Comparison of ENCODE assay signal across 8 cellular contexts in genomic region chr2:219570924-219571310, GRCh38. TPM values are rescaled to one million over a fixed set of nuclear protein-coding genes. Genes with fewer than 3 reads are reported as not detected.
A peak's percentile ranks its signal among the peaks of the same experiment; 100 is the strongest.
DNase-seq lines count a peak whose midpoint lies in the region; ATAC-seq and TF ChIP-seq lines count a peak whose summit lies in the region.

No MANE protein-coding gene starts in this region.

- no peaks in the 10 kb centered on the region for H3K36me3 Mint-ChIP-seq in CD4-positive, alpha-beta T cell (ENCODE audit: low read depth)

- H3K36me3 ChIP-seq in RWPE2 (ENCODE audit: low read depth), result no peaks in the 10 kb centered on the region
- H3K36me3 ChIP-seq in osteoblast (ENCODE audit: insufficient read depth, low read length), result peaks cover 10% of the 10 kb centered on the region

- peaks cover 13% of the 10 kb centered on the region for H3K4me1 ChIP-seq in RWPE2 (ENCODE audit: insufficient read depth, poor library complexity, severe bottlenecking)
- no peaks in the 10 kb centered on the region for H3K4me1 ChIP-seq in osteoblast (ENCODE audit: insufficient read depth, low read length)

- H3K79me2 ChIP-seq in osteoblast (ENCODE audit: insufficient read depth, low read length), result peaks cover 4% of the 10 kb centered on the region

- no peaks in the 10 kb centered on the region for H3K4me1 Mint-ChIP-seq in CD4-positive, alpha-beta T cell (ENCODE audit: low read depth)

- ATAC-seq in CD4-positive, alpha-beta T cell (ENCODE audit: poor library complexity), result peak; percentile 24
- ATAC-seq in RWPE2 (ENCODE audit: low read depth) (peak; percentile 5; the same call in 2 of the 3 replicates), HG03521 (IDR thresholded peaks at IDR 0.05; ENCODE audit: unreplicated experiment) (no peak), HG02798 (IDR thresholded peaks at IDR 0.05; ENCODE audit: poor library complexity, unreplicated experiment) (no peak), HG02970 (IDR thresholded peaks at IDR 0.05; ENCODE audit: low FRiP score, unreplicated experiment) (no peak)

- peaks cover 10% of the 10 kb centered on the region for H4K20me1 ChIP-seq in osteoblast (ENCODE audit: insufficient read depth, low read length)

- H3K27ac Mint-ChIP-seq in CD4-positive, alpha-beta T cell, result no peak overlapping the region

- H3K27me3 ChIP-seq in CD4-positive, alpha-beta T cell (ENCODE audit: control insufficient read depth, insufficient read depth, low read length), result peaks cover 48% of the 10 kb centered on the region
- H3K27me3 ChIP-seq in RWPE2 (ENCODE audit: insufficient read depth, poor library complexity, severe bottlenecking) (no peaks in the 10 kb centered on the region), osteoblast (ENCODE audit: insufficient read depth, low read length) (peaks cover 8% of the 10 kb centered on the region)

- no peak overlapping the region for H3K4me3 Mint-ChIP-seq in CD4-positive, alpha-beta T cell

- TF ChIP-seq CTCF in CD4-positive, alpha-beta T cell (IDR thresholded peaks at IDR 0.05), result no peak
- TF ChIP-seq CTCF in RWPE2 (IDR thresholded peaks at IDR 0.05; ENCODE audit: poor library complexity, severe bottlenecking) (no peak), fibroblast of the aortic adventitia (IDR thresholded peaks at IDR 0.05; ENCODE audit: insufficient read depth, low read length) (no peak), osteoblast (IDR thresholded peaks at IDR 0.05; ENCODE audit: extremely low read depth, low read depth, low read length) (no peak)

- H3K9me3 Mint-ChIP-seq in CD4-positive, alpha-beta T cell, result no peaks in the 10 kb centered on the region

- DNase-seq in CD4-positive, alpha-beta T cell, result no peak
- DNase-seq in RWPE2 (ENCODE audit: low spot score) (no peak), fibroblast of the aortic adventitia (ENCODE audit: low read depth) (no peak), osteoblast (ENCODE audit: insufficient read length, low spot score, missing footprints) (peak; percentile 96), NCI-H187 treated with DMSO at 0.1 percent for 48 hours (lab: John Stamatoyannopoulos, UW) (no peak)

- CTCF ChIA-PET in CD4-positive, alpha-beta T cell (lab: Charles Lee), result interaction anchor here (1.5 kb wide), 1 partner anchor 11 kb away, joined by 6 read pairs; no protein-coding TSS in a partner anchor

- POLR2A ChIA-PET in CD4-positive, alpha-beta T cell (lab: Charles Lee), result interaction anchor here (0.9 to 1.0 kb wide), 2 partner anchors 26 to 27 kb away, joined by 3 to 4 read pairs; partner anchors contain the start of genes CHPF, STK11IP and TMEM198

- peak overlapping the region; percentile 83 for H3K4me3 ChIP-seq in RWPE2 (ENCODE audit: severe bottlenecking)
- peak overlapping the region; percentile 74 for H3K4me3 ChIP-seq in fibroblast of the aortic adventitia (ENCODE audit: low read depth, low read length)
- H3K4me3 ChIP-seq in osteoblast (ENCODE audit: insufficient read depth, low read length), result peak overlapping the region; percentile 78

- no peaks in the 10 kb centered on the region for H3K9me3 ChIP-seq in CD4-positive, alpha-beta T cell (ENCODE audit: control insufficient read depth, low read length)
- H3K9me3 ChIP-seq in RWPE2 (ENCODE audit: severe bottlenecking) (no peaks in the 10 kb centered on the region), osteoblast (ENCODE audit: low read depth, low read length) (no peaks in the 10 kb centered on the region)

- H2AFZ ChIP-seq in osteoblast (ENCODE audit: low read length), result peak overlapping the region; percentile 41

- intact Hi-C loops in CD4-positive, alpha-beta T cell (cut with DNase I, micrococcal nuclease), result no loop called here

- peak overlapping the region; percentile 81 for H3K4me2 ChIP-seq in osteoblast (ENCODE audit: insufficient read depth, low read length)

- H3K27me3 Mint-ChIP-seq in CD4-positive, alpha-beta T cell, result peaks cover 50% of the 10 kb centered on the region

- H3K27ac ChIP-seq in CD4-positive, alpha-beta T cell (ENCODE audit: low read depth, low read length), result no peak overlapping the region
- H3K27ac ChIP-seq in RWPE2 (ENCODE audit: poor library complexity, severe bottlenecking), result peak overlapping the region; percentile 64
- H3K27ac ChIP-seq in osteoblast (ENCODE audit: low read depth, low read length), result no peak overlapping the region

RNA-seq across cellular contexts. Expression of gene OBSL1, which starts 0.4 kb away (rescaled TPM):
- under 1 TPM; 0.31 to 0.49 TPM for total RNA-seq in CD4-positive, alpha-beta T cell
- total RNA-seq in fibroblast of the aortic adventitia (ENCODE audit: low replicate concordance) (39.2 and 90.4 TPM in 2 replicates), osteoblast (60.4 and 65.9 TPM in 2 replicates)

RNA-seq across cellular contexts. Expression of gene INHA, which starts 1.2 kb away (rescaled TPM):
- not detected for total RNA-seq in CD4-positive, alpha-beta T cell
- total RNA-seq in fibroblast of the aortic adventitia (ENCODE audit: low replicate concordance), result 0.18 and 2.0 TPM in 2 replicates
- under 0.01 and 0.29 TPM in 2 replicates for total RNA-seq in osteoblast

RNA-seq across cellular contexts. Expression of gene STK11IP, which starts 26.7 kb away (rescaled TPM):
- total RNA-seq in CD4-positive, alpha-beta T cell, result 10 to 100 TPM; 23.9 to 27.2 TPM
- total RNA-seq in fibroblast of the aortic adventitia (ENCODE audit: low replicate concordance), result 11.7 and 12.3 TPM in 2 replicates
- 19.4 and 22.1 TPM in 2 replicates for total RNA-seq in osteoblast

RNA-seq across cellular contexts. Expression of gene TMEM198, which starts 27.1 kb away (rescaled TPM):
- under 1 TPM; 0.47 to 0.91 TPM for total RNA-seq in CD4-positive, alpha-beta T cell
- total RNA-seq in fibroblast of the aortic adventitia (ENCODE audit: low replicate concordance), result 1.1 and 2.8 TPM in 2 replicates
- total RNA-seq in osteoblast, result 1.1 and 1.5 TPM in 2 replicates

RNA-seq across cellular contexts. Expression of gene CHPF, which starts 27.3 kb away (rescaled TPM):
- 1 to 10 TPM; 6.5 to 7.1 TPM for total RNA-seq in CD4-positive, alpha-beta T cell
- total RNA-seq in fibroblast of the aortic adventitia (ENCODE audit: low replicate concordance), result 62.4 and 271 TPM in 2 replicates
- 192 and 221 TPM in 2 replicates for total RNA-seq in osteoblast

Comparison
In these comparisons a context has a peak if more than half of its experiments do, and no peak if none do; other contexts are left out.
1. ATAC-seq: peak in CD4-positive, alpha-beta T cell (single experiment) and RWPE2 (single experiment); none in HG03521 (single experiment), HG02798 (single experiment) and HG02970 (single experiment).
2. RNA of gene OBSL1, which starts 0.4 kb away (total RNA-seq): 60.4 to 65.9 TPM in osteoblast and 39.2 to 90.4 TPM in fibroblast of the aortic adventitia; 0.31 to 0.49 TPM in CD4-positive, alpha-beta T cell; every median in the first group is over 10 times any median in the second.
3. Peak in every context shown above with its lines, with median percentiles within 50 percentile points of each other: H3K4me3 ChIP-seq.